28 cellular contexts compared by ENCODE assay signal in genomic region chr1:162359523-162360236, GRCh38. TPM values are rescaled to one million over a fixed set of nuclear protein-coding genes. Genes with fewer than 3 reads are reported as not detected.
"Had no signal": no experiment of that assay in that cellular context is flagged by ENCODE, and none has a peak within 500 bp of the region (broad histone marks: within the 10 kb centered on the region; RNA-seq: fewer than 3 reads in every experiment).

No MANE protein-coding gene starts in this region.

- DNase-seq: activated CD4-positive, alpha-beta memory T cell treated with anti-CD3 and anti-CD28 coated beads for 36 hours; activated CD4-positive, alpha-beta T cell treated with anti-CD3 and anti-CD28 coated beads, Interleukin-2, amount 10 ng/mL, durations not matched to agents 7 days and 5 days; activated CD4-positive, CD25-positive, alpha-beta regulatory T cell; activated CD8-positive, alpha-beta memory T cell treated with anti-CD3 and anti-CD28 coated beads for 24 hours; activated effector memory CD4-positive, alpha-beta T cell treated with anti-CD3 and anti-CD28 coated beads, Interleukin-2, amount 50 U/mL, for 16 hours; activated naive CD4-positive, alpha-beta T cell treated with Interleukin-2 at 50 U/mL for 16 hours; activated naive CD8-positive, alpha-beta T cell treated with anti-CD3 and anti-CD28 coated beads, Interleukin-2, amount 50 U/mL, for 24 hours; activated T-cell treated with anti-CD3 and anti-CD28 coated beads, Interleukin-2, amount 50 U/mL, for 4 hours; amniotic stem cell; body of pancreas; central memory CD4-positive, alpha-beta T cell; Kasumi-1; NCI-H1048; NCI-H146; NCI-H187 treated with DMSO at 0.1 percent for 48 hours; NCI-H2081 treated with DMSO at 0.1 percent for 48 hours; NCI-H446; NCI-H524; RPMI8226; T-cell; T-helper 2 cell had no signal

- H3K4me3 Mint-ChIP-seq: activated CD4-positive, alpha-beta memory T cell treated with anti-CD3 and anti-CD28 coated beads for 36 hours; activated CD4-positive, alpha-beta T cell treated with anti-CD3 and anti-CD28 coated beads, Interleukin-2, amount 10 ng/mL, durations not matched to agents 7 days and 5 days; activated naive CD8-positive, alpha-beta T cell treated with anti-CD3 and anti-CD28 coated beads, Interleukin-2, amount 50 U/mL, for 24 hours; activated T-cell treated with anti-CD3 and anti-CD28 coated beads, Interleukin-2, amount 50 U/mL, for 4 hours; T-cell had no signal

- H3K27ac ChIP-seq: ascending aorta, body of pancreas, VCaP had no signal

- H3K4me1 ChIP-seq: ascending aorta, body of pancreas had no signal

- H3K27ac Mint-ChIP-seq: activated CD4-positive, alpha-beta memory T cell treated with anti-CD3 and anti-CD28 coated beads for 36 hours; activated CD4-positive, alpha-beta T cell treated with anti-CD3 and anti-CD28 coated beads, Interleukin-2, amount 10 ng/mL, durations not matched to agents 7 days and 5 days; activated naive CD8-positive, alpha-beta T cell treated with anti-CD3 and anti-CD28 coated beads, Interleukin-2, amount 50 U/mL, for 24 hours; T-cell had no signal

- H3K9me3 ChIP-seq: ascending aorta, body of pancreas had no signal

- H3K36me3 Mint-ChIP-seq: activated CD4-positive, alpha-beta memory T cell treated with anti-CD3 and anti-CD28 coated beads for 36 hours; activated naive CD4-positive, alpha-beta T cell treated with anti-CD3 and anti-CD28 coated beads, Interleukin-2, amount 50 U/mL, for 72 hours; T-cell had no signal

- H3K4me3 ChIP-seq: ascending aorta, body of pancreas, SK-N-MC had no signal

- H3K9me3 Mint-ChIP-seq: activated CD4-positive, alpha-beta memory T cell treated with anti-CD3 and anti-CD28 coated beads for 36 hours; activated CD4-positive, alpha-beta T cell treated with anti-CD3 and anti-CD28 coated beads, Interleukin-2, amount 10 ng/mL, durations not matched to agents 7 days and 5 days; activated naive CD4-positive, alpha-beta T cell treated with anti-CD3 and anti-CD28 coated beads, Interleukin-2, amount 50 U/mL, for 72 hours; activated naive CD8-positive, alpha-beta T cell treated with anti-CD3 and anti-CD28 coated beads, Interleukin-2, amount 50 U/mL, for 24 hours; activated T-cell treated with anti-CD3 and anti-CD28 coated beads, Interleukin-2, amount 50 U/mL, for 4 hours; T-cell had no signal

- ATAC-seq: activated naive CD4-positive, alpha-beta T cell treated with anti-CD3 and anti-CD28 coated beads, Interleukin-2, amount 50 U/mL, for 72 hours; activated naive CD8-positive, alpha-beta T cell treated with anti-CD3 and anti-CD28 coated beads, Interleukin-2, amount 50 U/mL, for 24 hours; activated T-cell treated with anti-CD3 and anti-CD28 coated beads, Interleukin-2, amount 50 U/mL, for 4 hours; body of pancreas; Panc1; Right ventricle myocardium inferior; T-cell had no signal

- FAIRE-seq: bronchial epithelial cell had no signal

- H3K27me3 ChIP-seq: ascending aorta, body of pancreas had no signal

- H3K4me1 Mint-ChIP-seq: activated CD4-positive, alpha-beta T cell treated with anti-CD3 and anti-CD28 coated beads, Interleukin-2, amount 10 ng/mL, durations not matched to agents 7 days and 5 days; activated naive CD8-positive, alpha-beta T cell treated with anti-CD3 and anti-CD28 coated beads, Interleukin-2, amount 50 U/mL, for 24 hours; T-cell had no signal

- H3K27me3 Mint-ChIP-seq: activated CD4-positive, alpha-beta T cell treated with anti-CD3 and anti-CD28 coated beads, Interleukin-2, amount 10 ng/mL, durations not matched to agents 7 days and 5 days; activated naive CD8-positive, alpha-beta T cell treated with anti-CD3 and anti-CD28 coated beads, Interleukin-2, amount 50 U/mL, for 24 hours had no signal

RNA-seq across cellular contexts. Expression of gene SPATA46, which starts 17.0 kb away (rescaled TPM):
- total RNA-seq: activated CD4-positive, alpha-beta memory T cell treated with anti-CD3 and anti-CD28 coated beads for 36 hours; activated CD4-positive, alpha-beta T cell treated with anti-CD3 and anti-CD28 coated beads, Interleukin-2, amount 10 ng/mL, durations not matched to agents 7 days and 5 days; activated naive CD4-positive, alpha-beta T cell treated with anti-CD3 and anti-CD28 coated beads, Interleukin-2, amount 50 U/mL, for 72 hours; activated T-cell treated with anti-CD3 and anti-CD28 coated beads, Interleukin-2, amount 50 U/mL, for 4 hours; ascending aorta; body of pancreas; bronchial epithelial cell; Right ventricle myocardium inferior; T-cell had no signal

RNA-seq across cellular contexts. Expression of gene C1orf226, which starts 21.8 kb away (rescaled TPM):
- total RNA-seq: activated CD4-positive, alpha-beta T cell treated with anti-CD3 and anti-CD28 coated beads, Interleukin-2, amount 10 ng/mL, durations not matched to agents 7 days and 5 days had no signal

RNA-seq across cellular contexts. Expression of gene SH2D1B, which starts 52.3 kb away (rescaled TPM):
- total RNA-seq: activated CD4-positive, alpha-beta memory T cell treated with anti-CD3 and anti-CD28 coated beads for 36 hours; activated CD4-positive, alpha-beta T cell treated with anti-CD3 and anti-CD28 coated beads, Interleukin-2, amount 10 ng/mL, durations not matched to agents 7 days and 5 days; ascending aorta; body of pancreas; bronchial epithelial cell had no signal
